ENCODE assay signal across 19 cellular contexts in genomic region chr17:30421592-30421991, GRCh38.
"Had no signal": no experiment of that assay in that cellular context is flagged by ENCODE, and none has a peak within 500 bp of the region (broad histone marks: within the 10 kb centered on the region; RNA-seq: fewer than 3 reads in every experiment).

No MANE protein-coding gene starts in this region.

- H3K9me3 ChIP-seq: esophagus muscularis mucosa, mucosa of descending colon, spleen, thoracic aorta, transverse colon had no signal

- H3K27me3 ChIP-seq: esophagus muscularis mucosa, spleen, transverse colon had no signal

- DNase-seq: effector memory CD4-positive, alpha-beta T cell; foreskin fibroblast; head of caudate nucleus; hippocampal formation; kidney glomerular epithelial cell; mammary epithelial cell; mucosa of descending colon; naive thymus-derived CD8-positive, alpha-beta T cell; posterior cingulate gyrus; spleen; stimulated activated CD4-positive, alpha-beta T cell treated with anti-CD3 and anti-CD28 coated beads, Interleukin-15, amount 100 ng/mL, for 24 hours; stimulated activated CD4-positive, alpha-beta T cell treated with anti-CD3 and anti-CD28 coated beads, Interleukin-1b, Interleukin-23, amount 100 ng/mL, for 48 hours; stimulated activated CD4-positive, alpha-beta T cell treated with anti-CD3 and anti-CD28 coated beads, Interleukin-4, amount 100 ng/mL, for 24 hours; stimulated activated naive B cell treated with anti-CD40 and anti-IgM and Interleukin-4, amounts not matched to agents 10 μg/mL and 1 μg/mL and 100 μg/mL, for 72 hours; stimulated activated naive CD8-positive, alpha-beta T cell treated with anti-CD3 and anti-CD28 coated beads, Interleukin-15, amount 100 ng/mL, for 72 hours; transverse colon had no signal

- H3K4me1 ChIP-seq: esophagus muscularis mucosa, spleen, transverse colon had no signal

- H3K27ac ChIP-seq: epithelial cell of prostate, esophagus muscularis mucosa, spleen, transverse colon had no signal

- H3K4me3 ChIP-seq: esophagus muscularis mucosa, mucosa of descending colon, spleen, thoracic aorta, transverse colon had no signal

- H3K36me3 ChIP-seq: thoracic aorta had no signal
